1 cellular context compared by ENCODE assay signal in genomic region chr16:67865318-67865717, GRCh38.
TF ChIP-seq lines count a peak whose summit lies in the region.

No MANE protein-coding gene starts in this region.

TF ChIP-seq in GM23338, 12 proteins besides CTCF, POLR2A, EP300 and RAD21 (continued from another document):
- no peak for TF ChIP-seq ZNF462 (CRISPR knock-in tag; IDR thresholded peaks at IDR 0.05)
- TF ChIP-seq NANOG (IDR thresholded peaks at IDR 0.05; ENCODE audit: borderline replicate concordance): no peak
